In the genomic region with DNA sequence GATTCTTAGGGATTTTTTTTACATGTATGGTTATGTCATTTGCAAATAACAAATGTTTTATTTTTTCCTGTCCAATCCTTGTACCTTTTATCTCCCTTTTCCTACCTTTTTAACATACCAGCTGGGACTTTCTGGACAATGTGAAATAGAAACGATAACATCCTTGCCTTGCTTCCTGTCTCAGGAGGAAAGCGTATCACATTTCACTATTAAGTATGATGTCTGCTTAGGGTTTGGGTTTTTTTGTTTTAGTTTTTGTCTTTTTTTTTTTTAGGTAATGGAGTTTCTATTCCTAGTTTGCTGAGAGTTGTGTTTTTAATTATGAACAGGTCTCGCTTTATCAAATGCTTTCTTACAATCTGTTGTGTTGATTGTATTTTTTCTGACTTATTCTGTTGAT, we compare ENCODE assay signal across 23 cellular contexts.
"Had no signal": no experiment of that assay in that cellular context is flagged by ENCODE, and none has a peak within 500 bp of the region (broad histone marks: within the 10 kb centered on the region; RNA-seq: fewer than 3 reads in every experiment).

No MANE protein-coding gene starts in this region.

- H3K27me3 Mint-ChIP-seq: activated naive CD8-positive, alpha-beta T cell treated with anti-CD3 and anti-CD28 coated beads for 36 hours; stimulated activated naive CD8-positive, alpha-beta T cell treated with anti-CD3 and anti-CD28 coated beads, Interleukin-15, Interleukin-2, amounts not matched to agents 100 ng/mL and 50 ng/mL, for 24 hours had no signal

- H3K9me3 Mint-ChIP-seq: immature natural killer cell; natural killer cell treated with Interleukin-12 subunit alpha and Interleukin-12 subunit beta and Interleukin-15 and Interleukin-18, amount 100 ng/mL, for 72 hours; stimulated activated naive CD8-positive, alpha-beta T cell treated with anti-CD3 and anti-CD28 coated beads, Interleukin-15, Interleukin-2, amounts not matched to agents 100 ng/mL and 50 ng/mL, for 24 hours had no signal

- H3K4me1 Mint-ChIP-seq: activated naive CD8-positive, alpha-beta T cell treated with anti-CD3 and anti-CD28 coated beads for 36 hours; immature natural killer cell had no signal

- H3K36me3 Mint-ChIP-seq: immature natural killer cell; natural killer cell treated with Interleukin-12 subunit alpha and Interleukin-12 subunit beta and Interleukin-15 and Interleukin-18, amount 100 ng/mL, for 72 hours had no signal

- ATAC-seq: activated T-cell treated with anti-CD3 and anti-CD28 coated beads, Interleukin-2, amount 50 U/mL, for 4 hours; esophagus mucosa; natural killer cell treated with Interleukin-12 subunit alpha and Interleukin-12 subunit beta and Interleukin-15 and Interleukin-18, amount 100 ng/mL, for 72 hours; right lobe of liver; upper lobe of right lung had no signal

- H3K4me3 ChIP-seq: coronary artery, hepatocyte, ovary, right lobe of liver, skin epidermis, thyroid gland, upper lobe of right lung had no signal

- DNase-seq: activated CD4-positive, alpha-beta T cell treated with anti-CD3 and anti-CD28 coated beads for 4 hours; activated CD4-positive, alpha-beta T cell treated with anti-CD3 and anti-CD28 coated beads, Interleukin-2, amount 50 U/mL, for 48 hours; activated CD4-positive, CD25-positive, alpha-beta regulatory T cell; activated CD8-positive, alpha-beta memory T cell treated with anti-CD3 and anti-CD28 coated beads, Interleukin-2, amount 50 U/mL, for 48 hours; activated naive CD4-positive, alpha-beta T cell treated with Interleukin-2 at 50 U/mL for 16 hours; activated naive CD8-positive, alpha-beta T cell treated with anti-CD3 and anti-CD28 coated beads for 36 hours; activated T-cell treated with anti-CD3 and anti-CD28 coated beads, Interleukin-2, amount 50 U/mL, for 4 hours; foreskin melanocyte; immature natural killer cell; kidney glomerular epithelial cell; ovary; right lobe of liver; stimulated activated CD4-positive, alpha-beta T cell treated with anti-CD3 and anti-CD28 coated beads, Interleukin-1b, Interleukin-23, amount 100 ng/mL, for 48 hours; substantia nigra; T1000; thyroid gland; upper lobe of right lung had no signal

- H3K4me3 Mint-ChIP-seq: activated naive CD8-positive, alpha-beta T cell treated with anti-CD3 and anti-CD28 coated beads for 36 hours; activated T-cell treated with anti-CD3 and anti-CD28 coated beads, Interleukin-2, amount 50 U/mL, for 4 hours; immature natural killer cell; natural killer cell treated with Interleukin-12 subunit alpha and Interleukin-12 subunit beta and Interleukin-15 and Interleukin-18, amount 100 ng/mL, for 72 hours; stimulated activated naive CD8-positive, alpha-beta T cell treated with anti-CD3 and anti-CD28 coated beads, Interleukin-15, Interleukin-2, amounts not matched to agents 100 ng/mL and 50 ng/mL, for 24 hours had no signal

- H3K27ac Mint-ChIP-seq: activated naive CD8-positive, alpha-beta T cell treated with anti-CD3 and anti-CD28 coated beads for 36 hours; immature natural killer cell; natural killer cell treated with Interleukin-12 subunit alpha and Interleukin-12 subunit beta and Interleukin-15 and Interleukin-18, amount 100 ng/mL, for 72 hours; stimulated activated naive CD8-positive, alpha-beta T cell treated with anti-CD3 and anti-CD28 coated beads, Interleukin-15, Interleukin-2, amounts not matched to agents 100 ng/mL and 50 ng/mL, for 24 hours had no signal
